26 cellular contexts compared by ENCODE assay signal in the genomic region with DNA sequence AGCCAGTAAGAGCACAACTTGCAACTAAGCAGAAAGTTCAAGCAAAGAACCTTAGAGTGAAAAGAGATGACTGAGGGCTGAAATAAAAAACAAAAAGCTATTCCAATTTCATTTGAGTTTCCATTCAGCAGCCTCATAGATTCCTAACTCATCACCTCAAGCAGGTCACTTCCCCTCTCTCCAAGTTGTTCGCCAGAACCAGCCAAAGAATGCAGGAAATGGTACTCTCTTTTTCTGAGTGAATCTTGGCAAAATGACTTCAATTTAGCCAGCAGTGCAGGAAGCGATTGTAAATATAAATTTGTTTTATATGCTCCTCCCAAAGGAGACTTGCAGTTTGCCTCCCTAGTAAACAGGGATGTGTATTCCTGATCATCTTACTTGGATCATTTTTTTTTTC.
DNase-seq lines count a peak whose midpoint lies in the region; ATAC-seq, FAIRE-seq and TF ChIP-seq lines count a peak whose summit lies in the region.
"Had no signal": no experiment of that assay in that cellular context is flagged by ENCODE, and none has a peak within 500 bp of the region (broad histone marks: within the 10 kb centered on the region; RNA-seq: fewer than 3 reads in every experiment).

No MANE protein-coding gene starts in this region.

- H3K79me1 ChIP-seq in mesendoderm (ENCODE audit: low read length) = no peaks in the 10 kb centered on the region

- H4K5ac ChIP-seq in mesendoderm (ENCODE audit: low read length) = no peak overlapping the region

- no peak overlapping the region for H3K23ac ChIP-seq in mesendoderm (ENCODE audit: low read length)

- no peak overlapping the region for H3K27ac Mint-ChIP-seq in astrocyte (ENCODE audit: unreplicated experiment)

- H2AFZ ChIP-seq in SK-N-SH (ENCODE audit: low read depth) = no peak overlapping the region
- H2AFZ ChIP-seq in astrocyte (ENCODE audit: low read depth, low read length) = no peak overlapping the region

- ATAC-seq in SK-N-SH treated with all-trans-retinoic acid at 6 μM for 48 hours (peak; percentile 58; the same call in 2 of the 3 replicates), HG02938 (IDR thresholded peaks at IDR 0.05; ENCODE audit: unreplicated experiment) (no peak)
- ATAC-seq: K562, lower lobe of right lung, mucosa of descending colon, pancreas had no signal

- H3K9me3 ChIP-seq in SK-N-SH (no peaks in the 10 kb centered on the region), astrocyte (ENCODE audit: insufficient read depth, low read depth, low read length) (no peaks in the 10 kb centered on the region)
- H3K9me3 ChIP-seq: MG63, mucosa of descending colon, pancreas, suprapubic skin had no signal

- H3K36me3 ChIP-seq in SK-N-SH (replicated peaks in 1 of 2; ENCODE audit: control insufficient read depth in 1 of 2, insufficient read depth in 2 of 2, low read length in 1 of 2) (peaks cover 0 to 3% of the 10 kb centered on the region in 2 experiments), astrocyte (ENCODE audit: insufficient read depth, low read length) (no peaks in the 10 kb centered on the region), mesendoderm (ENCODE audit: control insufficient read depth, insufficient read depth, low read length) (no peaks in the 10 kb centered on the region)
- H3K36me3 ChIP-seq: lower lobe of right lung, MG63, pancreas, suprapubic skin had no signal

- peaks cover 12% of the 10 kb centered on the region for H3K4me1 Mint-ChIP-seq in astrocyte (ENCODE audit: low read depth, unreplicated experiment)

- H3K56ac ChIP-seq in mesendoderm (ENCODE audit: low read length) = no peak overlapping the region

- H3K27me3 Mint-ChIP-seq in astrocyte (ENCODE audit: low read depth, unreplicated experiment) = no peaks in the 10 kb centered on the region
- H3K27me3 Mint-ChIP-seq: activated naive CD8-positive, alpha-beta T cell had no signal

- H2AK5ac ChIP-seq in mesendoderm (ENCODE audit: low read length) = no peak overlapping the region

- DNase-seq in SK-N-SH (no peak), AG10803 (ENCODE audit: low read depth) (peak; percentile 15), astrocyte (ENCODE audit: low read depth) (no peak), mesendoderm (no peak)
- DNase-seq in stimulated activated CD4-positive, alpha-beta T cell treated with anti-CD3 and anti-CD28 coated beads, Interleukin-4, amount 100 ng/mL, for 4 hours = no peak
- no peak for DNase-seq in stimulated activated CD4-positive, alpha-beta T cell treated with anti-CD3 and anti-CD28 coated beads, Interleukin-4, amount 100 ng/mL, for 24 hours
- DNase-seq: CD4-positive, CD25-positive, alpha-beta regulatory T cell; islet precursor cell; lower lobe of right lung; MG63; mucosa of descending colon; NCI-H1105 treated with DMSO at 0.1 percent for 48 hours; NCI-H2029; NCI-H526 treated with DMSO at 0.1 percent for 48 hours; pancreas; SIG-M5; small intestine had no signal

- H2BK120ac ChIP-seq in mesendoderm (ENCODE audit: low read depth, low read length) = no peak overlapping the region

- no peak overlapping the region for H3K4ac ChIP-seq in mesendoderm (ENCODE audit: low read depth, low read length)

- H3K18ac ChIP-seq in mesendoderm (ENCODE audit: low read length) = peak overlapping the region; percentile 75

- peaks cover 6% of the 10 kb centered on the region for H3K9me3 Mint-ChIP-seq in astrocyte (ENCODE audit: unreplicated experiment)

- no peak overlapping the region for H2BK5ac ChIP-seq in mesendoderm (ENCODE audit: low read length)

- WGBS in SK-N-SH (ENCODE audit: low lambda C conversion rate) = 63% methylated on average over 2 of the region's 2 CpGs
- WGBS in mesendoderm (ENCODE audit: extremely low coverage, insufficient coverage, low lambda C conversion rate) = no CpG with 5 or more reads among the region's 2 CpGs

- no peak overlapping the region for H2BK15ac ChIP-seq in mesendoderm (replicated peaks; ENCODE audit: low read depth)

- TF ChIP-seq CTCF in SK-N-SH (IDR thresholded peaks at IDR 0.05) = no peak
- no peak for TF ChIP-seq CTCF in AG10803 (conservative IDR thresholded peaks at IDR 0.05; ENCODE audit: low read length)
- no peak for TF ChIP-seq CTCF in astrocyte (IDR thresholded peaks at IDR 0.05; ENCODE audit: insufficient read depth, low read depth, low read length)

- no peaks in the 10 kb centered on the region for H3K9me2 ChIP-seq in SK-N-SH

- TF ChIP-seq EP300 in SK-N-SH (IDR thresholded peaks at IDR 0.05; ENCODE audit: borderline replicate concordance in 1 of 2, low read depth in 1 of 2, low read length in 1 of 2) = no peak

- H3K27ac ChIP-seq in SK-N-SH (ENCODE audit: low read depth in 2 of 2, low read length in 1 of 2) (peak overlapping the region in 1 of 2 experiments; percentile 10; a peak in 2 of 4 replicates), astrocyte (ENCODE audit: low read depth, low read length) (no peak overlapping the region), mesendoderm (ENCODE audit: low read depth, low read length) (no peak overlapping the region)
- H3K27ac ChIP-seq: 22Rv1, lower lobe of right lung, pancreas, suprapubic skin had no signal

- CTCF ChIA-PET in SK-N-SH (lab: Yijun Ruan, JAX) = no interaction called here

- H3K4me3 ChIP-seq in SK-N-SH (ENCODE audit: low read depth in 2 of 2, low read length in 1 of 2) (no peak overlapping the region), AG10803 (ENCODE audit: low read length) (no peak overlapping the region), astrocyte (ENCODE audit: insufficient read depth, low read depth, low read length) (no peak overlapping the region), mesendoderm (ENCODE audit: low read length) (no peak overlapping the region)
- H3K4me3 ChIP-seq: K562, lower lobe of right lung, MG63, mucosa of descending colon, pancreas, suprapubic skin had no signal

- no peaks in the 10 kb centered on the region; a peak in 1 of 4 replicates for H3K4me1 ChIP-seq in SK-N-SH (ENCODE audit: control insufficient read depth in 1 of 2, insufficient read depth in 2 of 2, low read depth in 1 of 2, low read length in 1 of 2)
- no peaks in the 10 kb centered on the region for H3K4me1 ChIP-seq in astrocyte (ENCODE audit: insufficient read depth, low read length)
- H3K4me1 ChIP-seq in mesendoderm (ENCODE audit: control insufficient read depth, low read depth, low read length) = no peaks in the 10 kb centered on the region

- peak; percentile 34 for FAIRE-seq in astrocyte (lab: Jason Lieb, UNC)
- FAIRE-seq: D721Med, K562, pancreas, RCC 7860, small intestine, urothelium cell line had no signal

- H4K8ac ChIP-seq in mesendoderm (ENCODE audit: low read depth, low read length) = no peak overlapping the region

- POLR2A ChIA-PET in SK-N-SH (lab: Yijun Ruan, JAX) = no interaction called here

- H3K9ac ChIP-seq in SK-N-SH (no peak overlapping the region), astrocyte (ENCODE audit: low read length) (no peak overlapping the region), mesendoderm (ENCODE audit: low read length) (no peak overlapping the region)

- H3F3A ChIP-seq in SK-N-SH (replicated peaks; ENCODE audit: insufficient read depth) = peaks cover 4% of the 10 kb centered on the region

- H3K4me2 ChIP-seq in SK-N-SH = no peak overlapping the region; the same call in 1 of the 2 replicates
- H3K4me2 ChIP-seq in astrocyte (ENCODE audit: low read length) = no peak overlapping the region
- no peak overlapping the region for H3K4me2 ChIP-seq in mesendoderm (ENCODE audit: low read length)

- H3K27me3 ChIP-seq in SK-N-SH (ENCODE audit: insufficient read depth) (no peaks in the 10 kb centered on the region), astrocyte (ENCODE audit: insufficient read depth, low read length) (no peaks in the 10 kb centered on the region), mesendoderm (ENCODE audit: insufficient read depth, low read length, poor library complexity) (no peaks in the 10 kb centered on the region)
- H3K27me3 ChIP-seq: MG63, pancreas, suprapubic skin had no signal

- no peaks in the 10 kb centered on the region for H3K79me2 ChIP-seq in SK-N-SH (ENCODE audit: insufficient read depth)
- no peaks in the 10 kb centered on the region for H3K79me2 ChIP-seq in astrocyte (ENCODE audit: insufficient read depth, low read length)
- H3K79me2 ChIP-seq in mesendoderm (ENCODE audit: control insufficient read depth, insufficient read depth, low read length) = no peaks in the 10 kb centered on the region

- TF ChIP-seq RAD21 in SK-N-SH (IDR thresholded peaks at IDR 0.05; ENCODE audit: low read length) = no peak

- H3K36me3 Mint-ChIP-seq in astrocyte (ENCODE audit: low read depth, unreplicated experiment) = peaks cover 2% of the 10 kb centered on the region
- H3K36me3 Mint-ChIP-seq: CD4-positive, CD25-positive, alpha-beta regulatory T cell had no signal

- H3K4me3 Mint-ChIP-seq in astrocyte (ENCODE audit: unreplicated experiment) = no peak overlapping the region
- H3K4me3 Mint-ChIP-seq: activated naive CD8-positive, alpha-beta T cell; CD4-positive, CD25-positive, alpha-beta regulatory T cell had no signal

- H4K20me1 ChIP-seq in SK-N-SH (ENCODE audit: insufficient read depth) = no peaks in the 10 kb centered on the region
- H4K20me1 ChIP-seq in astrocyte (ENCODE audit: insufficient read depth, low read length) = no peaks in the 10 kb centered on the region

TF ChIP-seq in SK-N-SH treated with all-trans-retinoic acid at 6 μM for 48 hours, 23 proteins besides CTCF, POLR2A, EP300 and RAD21 (continues in another document):
- no peak for TF ChIP-seq GLIS3 (CRISPR knock-in tag; IDR thresholded peaks at IDR 0.05)
- no peak for TF ChIP-seq CREB5 (CRISPR knock-in tag; IDR thresholded peaks at IDR 0.05; ENCODE audit: low read depth)

TF ChIP-seq in SK-N-SH, 30 proteins besides CTCF, POLR2A, EP300 and RAD21 (continues in another document):
- no peak for TF ChIP-seq RFX5 (IDR thresholded peaks at IDR 0.05; ENCODE audit: low read length)
- no peak for TF ChIP-seq SIN3A (IDR thresholded peaks at IDR 0.05; ENCODE audit: borderline replicate concordance, low read depth, low read length)
- no peak for TF ChIP-seq USF2 (IDR thresholded peaks at IDR 0.05; ENCODE audit: borderline replicate concordance, low read depth, low read length)
- no peak for TF ChIP-seq FOSL2 (IDR thresholded peaks at IDR 0.05; ENCODE audit: borderline replicate concordance, low read depth)
- no peak for TF ChIP-seq MAX (IDR thresholded peaks at IDR 0.05; ENCODE audit: low read depth)
- TF ChIP-seq FOXM1 (IDR thresholded peaks at IDR 0.05; ENCODE audit: low read depth) = no peak
- no peak for TF ChIP-seq MEF2A (IDR thresholded peaks at IDR 0.05; ENCODE audit: borderline replicate concordance, low read depth)
- no peak for TF ChIP-seq FOXJ3 (CRISPR knock-in tag; IDR thresholded peaks at IDR 0.05)
